Comparison of ENCODE assay signal across 19 cellular contexts in the genomic region with DNA sequence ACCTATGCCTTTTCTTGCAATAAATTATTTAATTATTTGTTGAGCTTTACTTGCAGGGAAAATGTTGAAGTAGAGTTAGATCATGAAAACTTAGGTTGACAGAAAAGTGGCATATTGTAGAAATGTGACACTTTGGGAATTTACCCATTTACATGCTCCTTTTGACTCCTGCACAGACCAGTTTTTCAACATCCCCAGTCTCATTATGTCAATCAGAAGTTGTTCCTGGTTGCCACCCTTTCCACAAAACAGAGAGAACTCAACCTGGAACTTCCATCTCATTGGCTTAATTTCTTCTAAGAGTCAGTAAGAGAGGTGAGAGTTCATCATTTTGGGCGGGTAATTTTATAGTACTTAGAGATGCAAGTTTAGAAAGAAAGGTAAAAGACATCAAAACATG.
"Had no signal": no experiment of that assay in that cellular context is flagged by ENCODE, and none has a peak within 500 bp of the region (broad histone marks: within the 10 kb centered on the region; RNA-seq: fewer than 3 reads in every experiment).

No MANE protein-coding gene starts in this region.

- H3K4me3 ChIP-seq: colonic mucosa, heart left ventricle, mucosa of descending colon, ovary, psoas muscle, right lobe of liver, suprapubic skin, thyroid gland, upper lobe of left lung, uterus had no signal

- H3K4me1 ChIP-seq: colonic mucosa, heart left ventricle, psoas muscle, right lobe of liver, suprapubic skin, thyroid gland, upper lobe of left lung, uterus had no signal

- H3K9me3 ChIP-seq: colonic mucosa, heart left ventricle, mucosa of descending colon, neutrophil, ovary, psoas muscle, right lobe of liver, suprapubic skin, thyroid gland, upper lobe of left lung, uterus had no signal

- H3K27me3 ChIP-seq: colonic mucosa, heart left ventricle, neutrophil, ovary, right lobe of liver, suprapubic skin, thyroid gland, upper lobe of left lung, uterus had no signal

- DNase-seq: colonic mucosa; dermis blood vessel endothelial cell; erythroblast; heart left ventricle; kidney glomerular epithelial cell; mucosa of descending colon; naive thymus-derived CD8-positive, alpha-beta T cell; ovary; psoas muscle; retina; right lobe of liver; stimulated activated CD4-positive, alpha-beta T cell treated with anti-CD3 and anti-CD28 coated beads, Interleukin-4, amount 100 ng/mL, for 1 hour; stimulated activated CD8-positive, alpha-beta memory T cell treated with anti-CD3 and anti-CD28 coated beads, Interleukin-4, amount 100 ng/mL, for 48 hours; stimulated activated naive CD8-positive, alpha-beta T cell treated with anti-CD3 and anti-CD28 coated beads, Interleukin-15, Interleukin-2, amounts not matched to agents 100 U/mL and 50 U/mL, for 24 hours; thyroid gland; upper lobe of left lung; uterus had no signal

- H3K36me3 ChIP-seq: colonic mucosa, heart left ventricle, neutrophil, ovary, right lobe of liver, suprapubic skin, thyroid gland, upper lobe of left lung, uterus had no signal

- H3K27ac ChIP-seq: colonic mucosa, heart left ventricle, neutrophil, ovary, psoas muscle, right lobe of liver, suprapubic skin, thyroid gland, upper lobe of left lung, uterus had no signal
